In genomic region chr20:9626357-9626756, GRCh38 we compare ENCODE assay signal across 33 cellular contexts.
DNase-seq lines count a peak whose midpoint lies in the region; ATAC-seq, FAIRE-seq and TF ChIP-seq lines count a peak whose summit lies in the region.
"Had no signal": no experiment of that assay in that cellular context is flagged by ENCODE, and none has a peak within 500 bp of the region (broad histone marks: within the 10 kb centered on the region; RNA-seq: fewer than 3 reads in every experiment).

No MANE protein-coding gene starts in this region.

- DNase-seq in NCI-H2029 (lab: John Stamatoyannopoulos, UW), result peak; percentile 71
- DNase-seq in NCI-H2029 treated with DMSO at 0.1 percent for 48 hours (lab: John Stamatoyannopoulos, UW), result no peak
- peak; percentile 70 for DNase-seq in PC-3
- no peak for DNase-seq in left colon
- DNase-seq in G401 (ENCODE audit: low spot score), result no peak
- DNase-seq in GM19239 (ENCODE audit: insufficient read length, low spot score), result no peak
- no peak for DNase-seq in GM10248 (ENCODE audit: extremely low spot score)
- DNase-seq: 8988T; activated CD4-positive, alpha-beta memory T cell treated with anti-CD3 and anti-CD28 coated beads for 36 hours; activated T-cell treated with anti-CD3 and anti-CD28 coated beads, Interleukin-2, amount 50 U/mL, for 72 hours; CD4-positive, alpha-beta T cell; central memory CD4-positive, alpha-beta T cell; cortex of kidney; effector memory CD4-positive, alpha-beta T cell; erythroblast; islet precursor cell; left ventricle myocardium inferior; naive B cell; NCI-H1105; NCI-H187 treated with DMSO at 0.1 percent for 48 hours; OCI-M1; posterior cingulate gyrus; right cardiac atrium; stimulated activated CD4-positive, alpha-beta T cell treated with anti-CD3 and anti-CD28 coated beads, Interleukin-2, amount 100 ng/mL, for 24 hours; stimulated activated naive CD8-positive, alpha-beta T cell treated with anti-CD3 and anti-CD28 coated beads, Interleukin-15, amount 100 ng/mL, for 72 hours; T-helper 17 cell had no signal

- no peaks in the 10 kb centered on the region for H3K9me3 ChIP-seq in PC-3 (ENCODE audit: low read length)
- H3K9me3 ChIP-seq: neutrophil, thoracic aorta had no signal

- FAIRE-seq in GM19239 (lab: Jason Lieb, UNC), result no peak
- FAIRE-seq: astrocyte, urothelium cell line had no signal

- no peak overlapping the region for H2AFZ ChIP-seq in PC-3 (ENCODE audit: low read length)

- POLR2A ChIA-PET in PC-3 (lab: Charles Lee; ENCODE audit: unreplicated experiment), result no interaction called here
- POLR2A ChIA-PET in GM10248 (lab: Yijun Ruan, JAX), result no interaction called here

- no peak overlapping the region for H3K9ac ChIP-seq in PC-3 (ENCODE audit: low read length)

- BruUV-seq in PC-3 (replicated peaks; lab: Mats Ljungman, UMichigan), result no TSS peak

- CTCF ChIA-PET in PC-3 (lab: Charles Lee) (no interaction called here), GM10248 (lab: Yijun Ruan, JAX) (interaction anchor here (1.6 to 3.2 kb wide), 2 partner anchors 9 kb away, joined by 7 to 20 read pairs; no protein-coding TSS in a partner anchor)

- H3K4me1 ChIP-seq in PC-3 (ENCODE audit: insufficient read depth, low read length), result 0 out of 2 replicates have a peak, but pooled peaks cover 4% of the 10 kb centered on the region
- H3K4me1 ChIP-seq: left ventricle myocardium inferior had no signal

- in situ Hi-C loops in G401 (cut with HindIII; ENCODE audit: low sequenced_read_pairs), result no loop called here

- H3K4me3 ChIP-seq in PC-3 (ENCODE audit: low read length), result no peak overlapping the region
- H3K4me3 ChIP-seq: left ventricle myocardium inferior, SK-N-MC, thoracic aorta had no signal

- no peak overlapping the region for H3K4me2 ChIP-seq in PC-3 (ENCODE audit: low read length)

- no peaks in the 10 kb centered on the region for H3F3A ChIP-seq in PC-3 (ENCODE audit: low read length, unreplicated experiment)

- H3K27ac ChIP-seq in PC-3 (ENCODE audit: low read length), result no peak overlapping the region
- H3K27ac ChIP-seq: left ventricle myocardium inferior, neutrophil, SK-N-MC, thoracic aorta had no signal

- no peaks in the 10 kb centered on the region for H4K20me1 ChIP-seq in PC-3 (ENCODE audit: low read length)

- H3K27me3 ChIP-seq in PC-3 (ENCODE audit: low read length), result peaks cover 42% of the 10 kb centered on the region; the same call in 1 of the 2 replicates

- H3K79me2 ChIP-seq in PC-3 (ENCODE audit: low read length), result no peaks in the 10 kb centered on the region

- TF ChIP-seq CTCF in PC-3 (conservative IDR thresholded peaks at IDR 0.05; ENCODE audit: low read depth, low read length), result no peak
- TF ChIP-seq CTCF in GM10248 (IDR thresholded peaks at IDR 0.05; ENCODE audit: control extremely low read depth, extremely low read depth, low read depth, missing control alignments), result no peak

- peak; percentile 64 for ATAC-seq in HG02973 (IDR thresholded peaks at IDR 0.05; ENCODE audit: unreplicated experiment)
- peak; percentile 65 for ATAC-seq in PC-3
- ATAC-seq in left colon, result peak; percentile 62
- ATAC-seq: activated CD4-positive, CD25-positive, alpha-beta regulatory T cell treated with anti-CD3 and anti-CD28 coated beads, Interleukin-2, amount 50 U/mL, for 24 hours; activated T-cell treated with anti-CD3 and anti-CD28 coated beads, Interleukin-2, amount 50 U/mL, for 72 hours; stimulated activated naive CD8-positive, alpha-beta T cell treated with anti-CD3 and anti-CD28 coated beads, Interleukin-15, amount 100 ng/mL, for 72 hours; T-helper 17 cell had no signal

- intact Hi-C loops in PC-3 (cut with micrococcal nuclease), result no loop called here
- intact Hi-C loops in left colon (cut with DNase I, micrococcal nuclease), result no loop called here

- no peaks in the 10 kb centered on the region for H3K9me2 ChIP-seq in PC-3 (replicated peaks; ENCODE audit: low read length)

- H3K36me3 ChIP-seq in PC-3 (ENCODE audit: low read depth, low read length), result no peaks in the 10 kb centered on the region
- H3K36me3 ChIP-seq: left ventricle myocardium inferior, neutrophil, thoracic aorta had no signal

Comparison
In these comparisons a context has a peak if more than half of its experiments do, and no peak if none do; other contexts are left out.
1. DNase-seq: peak in NCI-H2029 (single experiment) and PC-3 (single experiment); none in NCI-H2029 treated with DMSO at 0.1 percent for 48 hours (single experiment), left colon (0 of 2), G401 (single experiment), GM19239 (single experiment) and GM10248 (single experiment).
2. Peak in every context shown above with its lines, with median percentiles within 50 percentile points of each other: ATAC-seq.